In the genomic region with DNA sequence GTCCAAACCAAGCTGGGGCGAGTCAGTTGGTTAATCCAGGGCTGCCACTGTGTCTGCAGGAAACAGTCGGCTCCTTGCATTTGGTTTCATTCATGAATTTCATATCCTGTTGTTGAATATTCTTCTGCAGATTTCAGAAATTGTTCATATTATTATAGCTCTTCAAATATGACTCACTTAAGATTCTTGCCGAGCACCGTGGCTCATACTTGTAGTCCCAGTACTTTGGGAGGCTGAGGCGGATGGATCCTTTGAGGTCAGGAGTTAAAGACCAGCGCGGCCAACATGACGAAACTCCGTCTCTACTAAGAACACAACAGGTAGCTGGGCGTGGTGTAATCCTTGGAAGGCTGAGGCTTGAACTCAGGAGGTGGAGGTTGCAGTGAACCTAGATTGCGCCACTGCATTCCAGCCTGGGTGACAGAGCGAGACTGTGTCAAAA, we compare ENCODE assay signal across 9 cellular contexts. TPM values are rescaled to one million over a fixed set of nuclear protein-coding genes. Genes with fewer than 3 reads are reported as not detected.
DNase-seq lines count a peak whose midpoint lies in the region; ATAC-seq and TF ChIP-seq lines count a peak whose summit lies in the region.
"Had no signal": no experiment of that assay in that cellular context is flagged by ENCODE, and none has a peak within 500 bp of the region (broad histone marks: within the 10 kb centered on the region; RNA-seq: fewer than 3 reads in every experiment).

No MANE protein-coding gene starts in this region.

- H3K36me3 ChIP-seq in thoracic aorta, result no peaks in the 10 kb centered on the region

- peak overlapping the region; percentile 69 to 93 for H3K27ac ChIP-seq in thoracic aorta
- H3K27ac ChIP-seq: psoas muscle had no signal

- no peaks in the 10 kb centered on the region for H3K9me3 Mint-ChIP-seq in activated T-cell treated with anti-CD3 and anti-CD28 coated beads, Interleukin-2, amount 50 U/mL, for 72 hours

- H3K9me3 ChIP-seq in thoracic aorta, result no peaks in the 10 kb centered on the region
- H3K9me3 ChIP-seq: psoas muscle had no signal

- H3K27me3 Mint-ChIP-seq in activated T-cell treated with anti-CD3 and anti-CD28 coated beads, Interleukin-2, amount 50 U/mL, for 72 hours (ENCODE audit: low read depth), result no peaks in the 10 kb centered on the region

- no peak overlapping the region for H3K27ac Mint-ChIP-seq in activated T-cell treated with anti-CD3 and anti-CD28 coated beads, Interleukin-2, amount 50 U/mL, for 72 hours

- peaks cover 73% of the 10 kb centered on the region for H3K4me1 Mint-ChIP-seq in activated T-cell treated with anti-CD3 and anti-CD28 coated beads, Interleukin-2, amount 50 U/mL, for 72 hours (ENCODE audit: low read depth)

- peaks cover 5 to 18% of the 10 kb centered on the region in 2 donors for H3K36me3 Mint-ChIP-seq in activated T-cell treated with anti-CD3 and anti-CD28 coated beads, Interleukin-2, amount 50 U/mL, for 72 hours (ENCODE audit: insufficient read depth in 2 of 2)

- H3K27me3 ChIP-seq in thoracic aorta (replicated peaks; ENCODE audit: insufficient read depth), result no peaks in the 10 kb centered on the region

- peak; percentile 80 for DNase-seq in activated effector memory CD4-positive, alpha-beta T cell treated with anti-CD3 and anti-CD28 coated beads, Interleukin-2, amount 50 U/mL, for 16 hours
- DNase-seq in activated effector memory CD4-positive, alpha-beta T cell treated with Interleukin-2 at 50 U/mL for 16 hours, result no peak
- DNase-seq in activated T-cell treated with anti-CD3 and anti-CD28 coated beads, Interleukin-2, amount 50 U/mL, for 72 hours, result peak; percentile 54 to 55
- DNase-seq in foreskin fibroblast, result peak; percentile 58 to 85
- DNase-seq in thoracic aorta (ENCODE audit: low spot score), result no peak
- DNase-seq in NCI-H2081 (lab: John Stamatoyannopoulos, UW), result no peak
- DNase-seq in NCI-H2029 treated with DMSO at 0.1 percent for 48 hours (lab: John Stamatoyannopoulos, UW), result no peak
- DNase-seq in SIG-M5 treated with dmso at 0.1 percent for 504 hours (lab: John Stamatoyannopoulos, UW; ENCODE audit: unreplicated experiment), result no peak
- DNase-seq: psoas muscle had no signal

- peak; percentile 7 to 43 for ATAC-seq in activated T-cell treated with anti-CD3 and anti-CD28 coated beads, Interleukin-2, amount 50 U/mL, for 72 hours (replicated peaks in 1 of 2)
- ATAC-seq in thoracic aorta (ENCODE audit: insufficient number of reproducible peaks, low FRiP score, low read depth), result peak; percentile 49

- no peak overlapping the region for H3K4me3 ChIP-seq in foreskin fibroblast (ENCODE audit: low read depth in 1 of 2, low read length in 2 of 2)
- peak overlapping the region; percentile 53 for H3K4me3 ChIP-seq in thoracic aorta
- H3K4me3 ChIP-seq: psoas muscle had no signal

- peaks cover 31 to 50% of the 10 kb centered on the region in 2 donors for H3K4me1 ChIP-seq in thoracic aorta (ENCODE audit: control insufficient read depth in 1 of 2, low read depth in 2 of 2)
- H3K4me1 ChIP-seq: psoas muscle had no signal

- peak overlapping the region; percentile 55 to 57 for H3K4me3 Mint-ChIP-seq in activated T-cell treated with anti-CD3 and anti-CD28 coated beads, Interleukin-2, amount 50 U/mL, for 72 hours

- TF ChIP-seq CTCF in foreskin fibroblast (IDR thresholded peaks at IDR 0.05; ENCODE audit: low read depth, low read length) (no peak), thoracic aorta (IDR thresholded peaks at IDR 0.05) (no peak)

RNA-seq across cellular contexts. Expression of gene PFKP, which starts 24.0 kb away (rescaled TPM):
- 100 to 1,000 TPM in 1 of 2 donors, 10 to 100 TPM in 1; 85.2 to 105 TPM for total RNA-seq in activated T-cell treated with anti-CD3 and anti-CD28 coated beads, Interleukin-2, amount 50 U/mL, for 72 hours
- 100 to 1,000 TPM in 1 of 2 donors, 10 to 100 TPM in 1; 91.4 to 153 TPM for total RNA-seq in thoracic aorta

Comparison
In these comparisons a context has a peak if more than half of its experiments do, and no peak if none do; other contexts are left out.
1. DNase-seq: peak in activated effector memory CD4-positive, alpha-beta T cell treated with anti-CD3 and anti-CD28 coated beads, Interleukin-2, amount 50 U/mL, for 16 hours (single experiment), activated T-cell treated with anti-CD3 and anti-CD28 coated beads, Interleukin-2, amount 50 U/mL, for 72 hours (2 of 2) and foreskin fibroblast (2 of 2); none in activated effector memory CD4-positive, alpha-beta T cell treated with Interleukin-2 at 50 U/mL for 16 hours (single experiment), thoracic aorta (single experiment), NCI-H2081 (0 of 2), NCI-H2029 treated with DMSO at 0.1 percent for 48 hours (single experiment) and SIG-M5 treated with dmso at 0.1 percent for 504 hours (single experiment).